ENCODE assay signal across 18 cellular contexts in the genomic region with DNA sequence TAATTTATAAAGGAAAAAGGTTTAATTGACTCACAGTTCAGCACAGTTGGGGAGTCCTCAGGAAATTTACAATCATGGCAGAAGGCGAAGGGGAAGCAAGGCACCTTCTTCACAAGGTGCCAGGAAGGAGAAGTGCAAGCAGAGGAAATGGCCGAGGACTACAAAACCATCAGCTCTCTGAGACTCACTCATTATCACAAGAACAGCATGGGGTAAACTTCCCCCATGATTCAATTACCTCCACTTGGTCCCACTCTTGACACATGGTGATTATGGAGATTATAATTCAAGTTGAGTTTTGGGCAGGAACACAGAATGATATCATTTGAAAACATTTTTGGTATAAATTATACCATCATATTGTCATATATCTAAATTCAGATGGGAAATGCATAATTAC.
DNase-seq lines count a peak whose midpoint lies in the region; ATAC-seq, FAIRE-seq and TF ChIP-seq lines count a peak whose summit lies in the region.
"Had no signal": no experiment of that assay in that cellular context is flagged by ENCODE, and none has a peak within 500 bp of the region (broad histone marks: within the 10 kb centered on the region; RNA-seq: fewer than 3 reads in every experiment).

No MANE protein-coding gene starts in this region.

- ATAC-seq in HG03108 (IDR thresholded peaks at IDR 0.05; ENCODE audit: unreplicated experiment) = no peak
- no peak for ATAC-seq in GM18907 (IDR thresholded peaks at IDR 0.05; ENCODE audit: unreplicated experiment)
- ATAC-seq: HepG2 had no signal

- dilution Hi-C loops in endothelial cell of umbilical vein (cut with MboI; ENCODE audit: extremely low pct_ligation_motif_present, low sequenced_read_pairs) = no loop called here

- no peaks in the 10 kb centered on the region for H3F3A ChIP-seq in SU-DHL-6 (ENCODE audit: insufficient read depth)

- CTCF ChIA-PET in endothelial cell of umbilical vein (lab: Charles Lee) = interaction anchor here (0.9 to 1.5 kb wide), 7 partner anchors 8 to 107 kb away, joined by 3 to 9 read pairs (median 4); no protein-coding TSS in a partner anchor
- CTCF ChIA-PET in RWPE1 (lab: Yijun Ruan, JAX) = interaction anchor here (1.4 to 1.5 kb wide), 2 partner anchors 8 to 12 kb away, joined by 4 to 6 read pairs; no protein-coding TSS in a partner anchor

- H3K4me3 ChIP-seq in NB4 (ENCODE audit: low read depth, low read length) (no peak overlapping the region), SU-DHL-6 (ENCODE audit: insufficient read depth, low read length, poor library complexity, severe bottlenecking) (no peak overlapping the region), endothelial cell of umbilical vein (replicated peaks in 1 of 3; ENCODE audit: insufficient read depth in 1 of 3, low read depth in 1 of 3, low read length in 3 of 3) (no peak overlapping the region)
- H3K4me3 ChIP-seq: BLaER1 had no signal

- H4K20me1 ChIP-seq in SU-DHL-6 (ENCODE audit: low read depth, low read length) = no peaks in the 10 kb centered on the region
- no peaks in the 10 kb centered on the region for H4K20me1 ChIP-seq in endothelial cell of umbilical vein (replicated peaks; ENCODE audit: control insufficient read depth, extremely low read depth, insufficient read depth, low read length)
- H4K20me1 ChIP-seq: BLaER1 had no signal

- DNase-seq in NCI-H2081 (lab: John Stamatoyannopoulos, UW) = peak; percentile 19 to 58
- no peak for DNase-seq in NCI-H2081 treated with DMSO at 0.1 percent for 48 hours (lab: John Stamatoyannopoulos, UW)
- DNase-seq in NB4 (ENCODE audit: low read depth) = peak; percentile 5
- no peak for DNase-seq in endothelial cell of umbilical vein (ENCODE audit: low read depth, low spot score)
- DNase-seq in RWPE1 (ENCODE audit: low spot score) = no peak
- DNase-seq: AML-193; Caco-2; CD8-positive, alpha-beta memory T cell; DMS53; GOT3; H9 had no signal

- TF ChIP-seq POLR2A in NB4 (IDR thresholded peaks at IDR 0.05; ENCODE audit: extremely low read depth, insufficient read length) = no peak
- no peak for TF ChIP-seq POLR2A in endothelial cell of umbilical vein (IDR thresholded peaks at IDR 0.05; ENCODE audit: low read depth, low read length)

- H3K9ac ChIP-seq in SU-DHL-6 (ENCODE audit: low read length) = no peak overlapping the region
- H3K9ac ChIP-seq in endothelial cell of umbilical vein (replicated peaks; ENCODE audit: extremely low read depth, insufficient read depth, low read length) = no peak overlapping the region
- H3K9ac ChIP-seq: BLaER1 had no signal

- H3K79me2 ChIP-seq in SU-DHL-6 (ENCODE audit: insufficient read depth, low read length) = no peaks in the 10 kb centered on the region
- H3K79me2 ChIP-seq in endothelial cell of umbilical vein (ENCODE audit: control insufficient read depth, insufficient read depth, low read length) = no peaks in the 10 kb centered on the region

- H3K9me3 ChIP-seq in SU-DHL-6 (ENCODE audit: insufficient read depth, low read length) (no peaks in the 10 kb centered on the region), endothelial cell of umbilical vein (replicated peaks; ENCODE audit: control insufficient read depth, insufficient read depth, low read length) (no peaks in the 10 kb centered on the region)
- H3K9me3 ChIP-seq: BLaER1, Caco-2 had no signal

- intact Hi-C loops in endothelial cell of umbilical vein (cut with micrococcal nuclease) = loop anchor here (5.0 kb wide), 1 partner anchor 101 kb away; no protein-coding TSS in a partner anchor

- peaks cover 18% of the 10 kb centered on the region for H3K4me1 ChIP-seq in endothelial cell of umbilical vein (ENCODE audit: control insufficient read depth, extremely low read depth, insufficient read depth, low read length)
- H3K4me1 ChIP-seq: BLaER1, Caco-2 had no signal

- POLR2A ChIA-PET in endothelial cell of umbilical vein (lab: Charles Lee) = no interaction called here
- POLR2A ChIA-PET in RWPE1 (lab: Yijun Ruan, JAX; ENCODE audit: low non-redundant PET) = no interaction called here

- H2AFZ ChIP-seq in SU-DHL-6 (ENCODE audit: low read depth, low read length, severe bottlenecking) (peak overlapping the region; percentile 15), endothelial cell of umbilical vein (ENCODE audit: low read depth, low read length) (peak overlapping the region; percentile 59)

- no peaks in the 10 kb centered on the region for H3K36me3 ChIP-seq in SU-DHL-6 (ENCODE audit: low read length)
- H3K36me3 ChIP-seq in endothelial cell of umbilical vein (ENCODE audit: control insufficient read depth in 2 of 2, extremely low read depth in 1 of 2, insufficient read depth in 2 of 2, low read length in 2 of 2) = no peaks in the 10 kb centered on the region
- H3K36me3 ChIP-seq: BLaER1 had no signal

- H3K9me1 ChIP-seq in endothelial cell of umbilical vein (replicated peaks; ENCODE audit: control insufficient read depth, extremely low read depth, insufficient read depth, low read length) = no peaks in the 10 kb centered on the region

- H3K4me2 ChIP-seq in SU-DHL-6 (ENCODE audit: low read depth, low read length, poor library complexity, severe bottlenecking) (no peak overlapping the region), endothelial cell of umbilical vein (ENCODE audit: insufficient read depth, low read length) (no peak overlapping the region)
- H3K4me2 ChIP-seq: BLaER1 had no signal

- BruUV-seq in endothelial cell of umbilical vein (replicated peaks; lab: Mats Ljungman, UMichigan) = no TSS peak

- H3K27me3 ChIP-seq in SU-DHL-6 (ENCODE audit: low read length) = no peaks in the 10 kb centered on the region
- H3K27me3 ChIP-seq in endothelial cell of umbilical vein (ENCODE audit: control insufficient read depth in 2 of 2, insufficient read depth in 2 of 2, low read length in 2 of 2) = no peaks in the 10 kb centered on the region
- H3K27me3 ChIP-seq: BLaER1 had no signal

- H3K9me2 ChIP-seq in SU-DHL-6 (replicated peaks; ENCODE audit: insufficient read depth, low read length) = no peaks in the 10 kb centered on the region

- TF ChIP-seq CTCF in NB4 (IDR thresholded peaks at IDR 0.05; ENCODE audit: low read depth, low read length) = no peak
- no peak for TF ChIP-seq CTCF in SU-DHL-6 (IDR thresholded peaks at IDR 0.05; ENCODE audit: insufficient read depth, low read length, poor library complexity, severe bottlenecking)
- TF ChIP-seq CTCF in endothelial cell of umbilical vein (IDR thresholded peaks at IDR 0.05; ENCODE audit: extremely low read depth in 1 of 2, insufficient read depth in 1 of 2, low read depth in 1 of 2, low read length in 2 of 2) = no peak
- TF ChIP-seq CTCF in RWPE1 (conservative IDR thresholded peaks at IDR 0.05; ENCODE audit: low read depth) = no peak

- no peak overlapping the region for H3K27ac ChIP-seq in SU-DHL-6 (ENCODE audit: low read depth, low read length)
- no peak overlapping the region for H3K27ac ChIP-seq in endothelial cell of umbilical vein (ENCODE audit: insufficient read depth, low read depth, low read length)
- H3K27ac ChIP-seq in RWPE1 = no peak overlapping the region
- H3K27ac ChIP-seq: 22Rv1, BLaER1 had no signal

- no peak for FAIRE-seq in endothelial cell of umbilical vein (lab: Jason Lieb, UNC)
- FAIRE-seq: HepG2, HTR-8/SVneo had no signal

TF ChIP-seq in endothelial cell of umbilical vein, 7 proteins besides CTCF, POLR2A, EP300 and RAD21:
- TF ChIP-seq FOS (IDR thresholded peaks at IDR 0.05; ENCODE audit: borderline replicate concordance, insufficient read depth, low read length) = no peak
- TF ChIP-seq MYC (IDR thresholded peaks at IDR 0.05; ENCODE audit: low read depth, low read length) = no peak
- no peak for TF ChIP-seq POLR2AphosphoS5 (IDR thresholded peaks at IDR 0.05; ENCODE audit: insufficient read depth, low read depth, low read length)
- TF ChIP-seq EZH2 (IDR thresholded peaks at IDR 0.05; ENCODE audit: borderline replicate concordance, low read depth, low read length, severe bottlenecking) = no peak
- TF ChIP-seq JUN (IDR thresholded peaks at IDR 0.05; ENCODE audit: borderline replicate concordance, insufficient read depth, insufficient read length, low read depth) = no peak
- TF ChIP-seq, protein P1, sequence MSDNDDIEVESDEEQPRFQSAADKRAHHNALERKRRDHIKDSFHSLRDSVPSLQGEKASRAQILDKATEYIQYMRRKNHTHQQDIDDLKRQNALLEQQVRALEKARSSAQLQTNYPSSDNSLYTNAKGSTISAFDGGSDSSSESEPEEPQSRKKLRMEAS (IDR thresholded peaks at IDR 0.05; ENCODE audit: insufficient read depth, insufficient read length) = no peak
- no peak for TF ChIP-seq GATA2 (IDR thresholded peaks at IDR 0.05; ENCODE audit: insufficient read depth, insufficient read length, low read depth, low read length)
TF ChIP-seq in endothelial cell of umbilical vein: peak in this region for 0.

Comparison
In these comparisons a context has a peak if more than half of its experiments do, and no peak if none do; other contexts are left out.
1. DNase-seq: peak in NCI-H2081 (2 of 2) and NB4 (single experiment); none in NCI-H2081 treated with DMSO at 0.1 percent for 48 hours (single experiment), endothelial cell of umbilical vein (single experiment) and RWPE1 (single experiment).